14 cellular contexts compared by ENCODE assay signal in genomic region chr12:109779382-109779781, GRCh38. TPM values are rescaled to one million over a fixed set of nuclear protein-coding genes. Genes with fewer than 3 reads are reported as not detected.
DNase-seq lines count a peak whose midpoint lies in the region; ATAC-seq, FAIRE-seq and TF ChIP-seq lines count a peak whose summit lies in the region.
"Had no signal": no experiment of that assay in that cellular context is flagged by ENCODE, and none has a peak within 500 bp of the region (broad histone marks: within the 10 kb centered on the region; RNA-seq: fewer than 3 reads in every experiment).

No MANE protein-coding gene starts in this region.

- H3K9ac ChIP-seq in HepG2 (ENCODE audit: insufficient read depth, low read depth, low read length): no peak overlapping the region

- TF ChIP-seq RAD21 in Ishikawa (IDR thresholded peaks at IDR 0.05; ENCODE audit: low read depth) (no peak; the same call in 1 of the 2 replicates), HepG2 (CRISPR knock-in tag; IDR thresholded peaks at IDR 0.05) (no peak)

- intact Hi-C loops in HepG2 (cut with micrococcal nuclease; ENCODE audit: unreplicated experiment): no loop called here
- intact Hi-C loops in body of pancreas (cut with DNase I): loop anchor here (5.0 to 10.0 kb wide), 2 partner anchors 182 to 345 kb away; no protein-coding TSS in a partner anchor

- ATAC-seq in HepG2 (no peak), body of pancreas (no peak), GM21423 (IDR thresholded peaks at IDR 0.05; ENCODE audit: unreplicated experiment) (no peak), HG03097 (IDR thresholded peaks at IDR 0.05; ENCODE audit: low FRiP score, unreplicated experiment) (no peak)
- ATAC-seq: activated CD8-positive, alpha-beta T cell treated with anti-CD3 and anti-CD28 coated beads, Interleukin-2, amount 10 ng/mL, durations not matched to agents 7 days and 5 days; naive thymus-derived CD8-positive, alpha-beta T cell had no signal

- no peaks in the 10 kb centered on the region for H3K9me3 ChIP-seq in HepG2 (ENCODE audit: low read length)
- H3K9me3 ChIP-seq in body of pancreas: no peaks in the 10 kb centered on the region

- CTCF ChIA-PET in HepG2 (lab: Yijun Ruan, JAX; ENCODE audit: low intra/inter-chr PET ratio, low total read pairs): no interaction called here

- H4K20me1 ChIP-seq in HepG2 (ENCODE audit: insufficient read depth, low read length): no peaks in the 10 kb centered on the region

- H3K36me3 ChIP-seq in HepG2 (replicated peaks in 1 of 2; ENCODE audit: control insufficient read depth in 1 of 2, insufficient read depth in 2 of 2, low read length in 2 of 2) (no peaks in the 10 kb centered on the region), body of pancreas (replicated peaks in 1 of 2; ENCODE audit: insufficient read depth in 1 of 2, low read depth in 2 of 2) (no peaks in the 10 kb centered on the region)

- H2AFZ ChIP-seq in HepG2 (ENCODE audit: low read length): no peak overlapping the region

- BruUV-seq in HepG2 (replicated peaks; lab: Mats Ljungman, UMichigan): no TSS peak

- H3K4me3 ChIP-seq in HepG2 (replicated peaks in 1 of 3; ENCODE audit: insufficient read depth in 1 of 3, low read depth in 2 of 3, low read length in 3 of 3) (no peak overlapping the region), body of pancreas (no peak overlapping the region)

- no peak overlapping the region; the same call in 1 of the 2 replicates for H3K4me2 ChIP-seq in HepG2 (ENCODE audit: low read depth, low read length)

- no peak for DNase-seq in D721Med (ENCODE audit: insufficient read length, low spot score)
- peak; percentile 12 for DNase-seq in SKM-1 treated with dmso at 0.1 percent for 144 hours (lab: John Stamatoyannopoulos, UW; ENCODE audit: unreplicated experiment)
- peak; percentile 47 for DNase-seq in HepG2 (ENCODE audit: low spot score)
- DNase-seq in body of pancreas: no peak
- DNase-seq: activated CD8-positive, alpha-beta T cell treated with anti-CD3 and anti-CD28 coated beads, Interleukin-2, amount 10 ng/mL, durations not matched to agents 7 days and 5 days; activated effector memory CD4-positive, alpha-beta T cell treated with anti-CD3 and anti-CD28 coated beads, Interleukin-2, amount 50 U/mL, for 16 hours; CD8-positive, alpha-beta memory T cell; effector CD8-positive, alpha-beta T cell; naive thymus-derived CD8-positive, alpha-beta T cell; NCI-H1436 treated with DMSO at 0.1 percent for 48 hours; T1000 had no signal

- H3K79me2 ChIP-seq in HepG2 (ENCODE audit: insufficient read depth, low read length): no peaks in the 10 kb centered on the region

- TF ChIP-seq POLR2A in HepG2 (IDR thresholded peaks at IDR 0.05; ENCODE audit: insufficient read depth in 1 of 2, low read depth in 2 of 2, low read length in 2 of 2) (no peak), body of pancreas (IDR thresholded peaks at IDR 0.05) (no peak)

- no peak overlapping the region for H3K27ac ChIP-seq in HepG2 (ENCODE audit: extremely low read length, insufficient read depth, low read length)
- no peak overlapping the region for H3K27ac ChIP-seq in body of pancreas

- 75% methylated on average over 6 of the region's 6 CpGs for WGBS in HepG2 (ENCODE audit: low lambda C conversion rate)
- 88 to 90% methylated on average over 6 of the region's 6 CpGs for WGBS in body of pancreas, 2 donors

- TF ChIP-seq EP300 in Ishikawa (IDR thresholded peaks at IDR 0.05; ENCODE audit: borderline replicate concordance) (no peak), HepG2 (IDR thresholded peaks at IDR 0.05; ENCODE audit: low read depth in 2 of 2, low read length in 2 of 2) (no peak), HepG2 (CRISPR knock-in tag; IDR thresholded peaks at IDR 0.05; ENCODE audit: borderline replicate concordance) (no peak)

- no peaks in the 10 kb centered on the region; a peak in 1 of 5 replicates for H3K27me3 ChIP-seq in HepG2 (ENCODE audit: control insufficient read depth in 1 of 2, insufficient read depth in 2 of 2, low read length in 2 of 2)
- H3K27me3 ChIP-seq in body of pancreas: no peaks in the 10 kb centered on the region

- POLR2A ChIA-PET in HepG2 (lab: Yijun Ruan, JAX): no interaction called here

- in situ Hi-C loops in HepG2 (cut with HindIII; ENCODE audit: extremely low pct_ligation_motif_present, low pct_unique_long_range_greater_than_20kb): loop anchor here (5.0 kb wide), 2 partner anchors 262 to 352 kb away; no protein-coding TSS in a partner anchor

- TF ChIP-seq CTCF in D721Med (IDR thresholded peaks at IDR 0.05; ENCODE audit: insufficient read depth, missing control alignments) (peak; percentile 1), HepG2 (CRISPR knock-in tag; IDR thresholded peaks at IDR 0.05) (peak; percentile 68), body of pancreas (IDR thresholded peaks at IDR 0.05) (no peak)

- H3K4me1 ChIP-seq in HepG2 (ENCODE audit: insufficient read depth, low read length): peaks cover 51% of the 10 kb centered on the region
- H3K4me1 ChIP-seq in body of pancreas: no peaks in the 10 kb centered on the region

- no peak for FAIRE-seq in D721Med (lab: Jason Lieb, UNC)
- peak; percentile 60 for FAIRE-seq in HepG2 (lab: Jason Lieb, UNC)

TF ChIP-seq in Ishikawa, 13 proteins besides CTCF, POLR2A, EP300 and RAD21:
- TF ChIP-seq FOXM1 (IDR thresholded peaks at IDR 0.05; ENCODE audit: borderline replicate concordance, low read depth) (no peak), TAF1 (IDR thresholded peaks at IDR 0.05; ENCODE audit: low read depth) (no peak), EGR1 (IDR thresholded peaks at IDR 0.05) (no peak), ZBTB7A (IDR thresholded peaks at IDR 0.05; ENCODE audit: low read depth) (no peak), CEBPB (IDR thresholded peaks at IDR 0.05) (no peak)
- TF ChIP-seq, protein P1, sequence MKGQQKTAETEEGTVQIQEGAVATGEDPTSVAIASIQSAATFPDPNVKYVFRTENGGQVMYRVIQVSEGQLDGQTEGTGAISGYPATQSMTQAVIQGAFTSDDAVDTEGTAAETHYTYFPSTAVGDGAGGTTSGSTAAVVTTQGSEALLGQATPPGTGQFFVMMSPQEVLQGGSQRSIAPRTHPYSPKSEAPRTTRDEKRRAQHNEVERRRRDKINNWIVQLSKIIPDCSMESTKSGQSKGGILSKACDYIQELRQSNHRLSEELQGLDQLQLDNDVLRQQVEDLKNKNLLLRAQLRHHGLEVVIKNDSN (IDR thresholded peaks at IDR 0.05): 0 out of 2 replicates have a peak, but pooled peaks have one; percentile 18

TF ChIP-seq in HepG2, 621 proteins besides CTCF, POLR2A, EP300 and RAD21 (continues in another document):
- TF ChIP-seq ELF1 (CRISPR knock-in tag; IDR thresholded peaks at IDR 0.05) (0 out of 2 replicates have a peak, but pooled peaks have one; percentile 14), KDM2A (CRISPR knock-in tag; IDR thresholded peaks at IDR 0.05; ENCODE audit: borderline replicate concordance, low read depth) (no peak)

RNA-seq across cellular contexts. Expression of gene TRPV4, which starts 53.8 kb away (rescaled TPM):
- total RNA-seq in HepG2 (2016; rRNA removed; fragmentation: Illumina TruSeq; extraction: Trizol) (0.35 and 0.66 TPM in 2 replicates), body of pancreas (1 to 10 TPM; 5.2 to 6.3 TPM)
- total RNA-seq in HepG2 (2016; cell fraction: cytosol; rRNA removed; fragmentation: Illumina TruSeq; extraction: Trizol; ENCODE audit: low read depth): 0.20 and 0.35 TPM in 2 replicates
- 0.45 and 0.93 TPM in 2 replicates for total RNA-seq in HepG2 (2016; cell fraction: insoluble cytoplasmic fraction; rRNA removed; fragmentation: Illumina TruSeq; extraction: Trizol)
- total RNA-seq in HepG2 (2016; cell fraction: membrane; rRNA removed; fragmentation: Illumina TruSeq; extraction: Trizol): 0.83 and 1.0 TPM in 2 replicates
- 0.75 and 1.1 TPM in 2 replicates for total RNA-seq in HepG2 (2016; cell fraction: nucleus; rRNA removed; fragmentation: Illumina TruSeq; extraction: Trizol)
- 4.7 and 5.6 TPM in 2 replicates for polyA plus RNA-seq in HepG2 (2011; rRNA removed)
- 3.1 and 4.5 TPM in 2 replicates for polyA plus RNA-seq in HepG2 (2011; cell fraction: cytosol; rRNA removed)
- polyA plus RNA-seq in HepG2 (2011; cell fraction: nucleus; rRNA removed): 7.9 and 11.8 TPM in 2 replicates
- 0.68 and 1.3 TPM in 2 replicates for polyA plus RNA-seq in HepG2 (2012)
- 0.67 and 0.84 TPM in 2 replicates for polyA plus RNA-seq in HepG2 (2016; cell fraction: cytosol; fragmentation: Illumina TruSeq; extraction: Trizol; ENCODE audit: low read depth)
- 0.52 and 0.71 TPM in 2 replicates for polyA plus RNA-seq in HepG2 (2016; cell fraction: insoluble cytoplasmic fraction; fragmentation: Illumina TruSeq; extraction: Trizol; ENCODE audit: low read depth)
- polyA plus RNA-seq in HepG2 (2016; cell fraction: membrane; fragmentation: Illumina TruSeq; extraction: Trizol; ENCODE audit: low read depth): 1.1 and 1.2 TPM in 2 replicates
- polyA plus RNA-seq in HepG2 (2016; cell fraction: nucleus; fragmentation: Illumina TruSeq; extraction: Trizol; ENCODE audit: insufficient read depth, low read depth): 2.0 and 2.5 TPM in 2 replicates
- 13.9 TPM in 1 of 2 replicates, not detected in the other for polyA minus RNA-seq in HepG2 (2011; rRNA and poly(A)+ RNA removed; ENCODE audit: low replicate concordance)
- 3.2 and 3.3 TPM in 2 replicates for polyA minus RNA-seq in HepG2 (2011; cell fraction: cytosol; rRNA and poly(A)+ RNA removed)
- 4.0 and 4.6 TPM in 2 replicates for polyA minus RNA-seq in HepG2 (2011; cell fraction: nucleus; rRNA and poly(A)+ RNA removed)
- total RNA-seq: activated CD8-positive, alpha-beta T cell treated with anti-CD3 and anti-CD28 coated beads, Interleukin-2, amount 10 ng/mL, durations not matched to agents 7 days and 5 days; CD8-positive, alpha-beta memory T cell; naive thymus-derived CD8-positive, alpha-beta T cell had no signal
- polyA plus RNA-seq: CD8-positive, alpha-beta memory T cell; naive thymus-derived CD8-positive, alpha-beta T cell had no signal

Comparison
In these comparisons a context has a peak if more than half of its experiments do, and no peak if none do; other contexts are left out.
1. DNase-seq: peak in SKM-1 treated with dmso at 0.1 percent for 144 hours (single experiment) and HepG2 (single experiment); none in D721Med (single experiment) and body of pancreas (0 of 4).
2. CTCF ChIP-seq: peak in D721Med (single experiment) and HepG2 (single experiment); none in body of pancreas (0 of 7).